Comparison of ENCODE assay signal across 27 cellular contexts in the genomic region with DNA sequence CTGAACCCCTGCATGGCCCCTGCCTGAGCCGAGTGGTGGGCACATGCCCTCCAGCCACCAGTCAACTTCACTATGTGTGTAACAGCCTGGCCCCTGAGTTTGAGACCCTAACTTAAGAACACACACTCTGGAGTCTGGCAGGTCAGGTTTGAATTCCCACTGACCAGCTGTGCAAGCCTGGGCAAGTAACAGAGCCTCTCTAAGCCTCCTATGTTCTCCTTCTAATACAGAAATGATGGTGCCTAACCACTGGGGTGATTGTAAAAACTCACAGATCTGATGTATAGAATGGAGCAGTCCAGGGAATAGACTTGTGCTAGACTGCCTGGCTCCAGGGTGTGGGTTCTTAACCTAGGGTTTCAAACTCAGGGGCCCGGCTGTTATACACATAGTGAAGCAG.
"Had no signal": no experiment of that assay in that cellular context is flagged by ENCODE, and none has a peak within 500 bp of the region (broad histone marks: within the 10 kb centered on the region; RNA-seq: fewer than 3 reads in every experiment).

No MANE protein-coding gene starts in this region.

- H3K27ac ChIP-seq: SJSA1 had no signal

- H3K9me3 ChIP-seq: SJSA1 had no signal

- H3K36me3 Mint-ChIP-seq: activated CD8-positive, alpha-beta memory T cell treated with anti-CD3 and anti-CD28 coated beads, Interleukin-2, amount 10 ng/mL, durations not matched to agents 7 days and 5 days; activated naive CD4-positive, alpha-beta T cell treated with anti-CD3 and anti-CD28 coated beads, Interleukin-2, amount 50 U/mL, for 24 hours; WTC11 had no signal

- H3K9me3 Mint-ChIP-seq: activated naive CD4-positive, alpha-beta T cell treated with anti-CD3 and anti-CD28 coated beads, Interleukin-2, amount 50 U/mL, for 24 hours; activated T-cell treated with anti-CD3 and anti-CD28 coated beads, Interleukin-2, amount 50 U/mL, for 24 hours; activated T-helper 1 cell treated with anti-CD3 and anti-CD28 coated beads, Interleukin-12 subunit alpha, Interleukin-12 subunit beta, Interleukin-2, Interleukin-4 antibody, amounts not matched to agents 30 ng/mL and 10 ng/mL and 1 ng/mL, durations not matched to agents 14 hours and 24 hours and 36 hours; central memory CD8-positive, alpha-beta T cell; T-helper 2 cell treated with Interferon-gamma antibody and Interleukin-4, amounts not matched to agents 5 μg/mL and 100 μg/mL, for 36 hours; WTC11 had no signal

- H3K27me3 Mint-ChIP-seq: activated CD8-positive, alpha-beta memory T cell treated with anti-CD3 and anti-CD28 coated beads, Interleukin-2, amount 10 ng/mL, durations not matched to agents 7 days and 5 days; activated naive CD4-positive, alpha-beta T cell treated with anti-CD3 and anti-CD28 coated beads, Interleukin-2, amount 50 U/mL, for 24 hours; activated T-cell treated with anti-CD3 and anti-CD28 coated beads, Interleukin-2, amount 50 U/mL, for 24 hours; central memory CD8-positive, alpha-beta T cell had no signal

- H3K36me3 ChIP-seq: SJSA1 had no signal

- H3K4me3 Mint-ChIP-seq: activated CD8-positive, alpha-beta memory T cell treated with anti-CD3 and anti-CD28 coated beads, Interleukin-2, amount 10 ng/mL, durations not matched to agents 7 days and 5 days; activated CD8-positive, alpha-beta T cell treated with anti-CD3 and anti-CD28 coated beads, Interleukin-2, amount 10 ng/mL, durations not matched to agents 7 days and 5 days; activated naive CD4-positive, alpha-beta T cell treated with anti-CD3 and anti-CD28 coated beads, Interleukin-2, amount 50 U/mL, for 24 hours; activated T-cell treated with anti-CD3 and anti-CD28 coated beads, Interleukin-2, amount 50 U/mL, for 24 hours; activated T-helper 1 cell treated with anti-CD3 and anti-CD28 coated beads, Interleukin-12 subunit alpha, Interleukin-12 subunit beta, Interleukin-2, Interleukin-4 antibody, amounts not matched to agents 30 ng/mL and 10 ng/mL and 1 ng/mL, durations not matched to agents 14 hours and 24 hours and 36 hours; central memory CD8-positive, alpha-beta T cell; T-helper 2 cell treated with Interferon-gamma antibody and Interleukin-4, amounts not matched to agents 5 μg/mL and 100 μg/mL, for 36 hours; WTC11 had no signal

- DNase-seq: activated CD4-positive, alpha-beta T cell treated with anti-CD3 and anti-CD28 coated beads for 48 hours; activated CD4-positive, alpha-beta T cell treated with anti-CD3 and anti-CD28 coated beads, Interleukin-2, amount 50 U/mL, for 4 hours; activated CD4-positive, CD25-positive, alpha-beta regulatory T cell treated with anti-CD3 and anti-CD28 coated beads, Interleukin-2, amount 50 U/mL, for 72 hours; activated CD8-positive, alpha-beta memory T cell treated with anti-CD3 and anti-CD28 coated beads, Interleukin-2, amount 10 ng/mL, durations not matched to agents 7 days and 5 days; activated CD8-positive, alpha-beta T cell treated with anti-CD3 and anti-CD28 coated beads, Interleukin-2, amount 10 ng/mL, durations not matched to agents 7 days and 5 days; activated effector memory CD4-positive, alpha-beta T cell treated with Interleukin-2 at 50 U/mL for 16 hours; activated naive CD4-positive, alpha-beta T cell; activated T-cell treated with anti-CD3 and anti-CD28 coated beads, Interleukin-2, amount 50 U/mL, for 24 hours; aorta; KG1; NCI-H1092; NCI-H1417; NCI-H1930; NCI-H2107; NCI-H2171 treated with DMSO at 0.1 percent for 48 hours; NCI-H226; NCI-H510A; NCI-H526 treated with DMSO at 0.1 percent for 48 hours; NCI-H82; SHP77; SW 1271 had no signal

- ATAC-seq: activated CD8-positive, alpha-beta memory T cell treated with anti-CD3 and anti-CD28 coated beads, Interleukin-2, amount 10 ng/mL, durations not matched to agents 7 days and 5 days; WTC11 had no signal

- H3K27ac Mint-ChIP-seq: activated CD8-positive, alpha-beta memory T cell treated with anti-CD3 and anti-CD28 coated beads, Interleukin-2, amount 10 ng/mL, durations not matched to agents 7 days and 5 days; activated CD8-positive, alpha-beta T cell treated with anti-CD3 and anti-CD28 coated beads, Interleukin-2, amount 10 ng/mL, durations not matched to agents 7 days and 5 days; activated naive CD4-positive, alpha-beta T cell treated with anti-CD3 and anti-CD28 coated beads, Interleukin-2, amount 50 U/mL, for 24 hours; activated T-cell treated with anti-CD3 and anti-CD28 coated beads, Interleukin-2, amount 50 U/mL, for 24 hours; activated T-helper 1 cell treated with anti-CD3 and anti-CD28 coated beads, Interleukin-12 subunit alpha, Interleukin-12 subunit beta, Interleukin-2, Interleukin-4 antibody, amounts not matched to agents 30 ng/mL and 10 ng/mL and 1 ng/mL, durations not matched to agents 14 hours and 24 hours and 36 hours; T-helper 2 cell treated with Interferon-gamma antibody and Interleukin-4, amounts not matched to agents 5 μg/mL and 100 μg/mL, for 36 hours; WTC11 had no signal

- H3K4me3 ChIP-seq: SJSA1 had no signal

- H3K27me3 ChIP-seq: SJSA1 had no signal
